In the genomic region with DNA sequence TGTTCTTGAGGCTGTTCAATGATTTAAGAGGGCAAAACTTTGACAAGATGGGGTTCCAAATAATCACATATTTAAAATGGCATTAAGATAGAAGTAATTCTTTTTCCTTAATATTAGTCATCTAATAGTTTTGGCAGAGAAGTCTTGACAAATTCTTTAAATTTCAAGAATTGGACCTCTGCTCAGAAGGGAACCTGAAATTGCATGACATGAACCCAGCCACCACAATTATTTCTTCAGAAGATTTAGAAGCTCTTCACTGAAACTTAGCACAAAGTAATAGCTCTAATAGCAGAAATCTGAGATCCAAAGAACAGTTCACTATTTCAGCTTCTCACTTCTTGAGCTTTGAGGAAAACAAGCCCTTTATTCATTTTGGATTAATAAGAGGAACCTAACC, we compare ENCODE assay signal across 14 cellular contexts.
A peak's percentile ranks its signal among the peaks of the same experiment; 100 is the strongest.
DNase-seq lines count a peak whose midpoint lies in the region; FAIRE-seq and TF ChIP-seq lines count a peak whose summit lies in the region.
"Had no signal": no experiment of that assay in that cellular context is flagged by ENCODE, and none has a peak within 500 bp of the region (broad histone marks: within the 10 kb centered on the region; RNA-seq: fewer than 3 reads in every experiment).

No MANE protein-coding gene starts in this region.

- peak; percentile 48 for FAIRE-seq in GM19239 (lab: Jason Lieb, UNC)
- FAIRE-seq: H54, K562 had no signal

- peak; percentile 18 for DNase-seq in CD1c-positive myeloid dendritic cell (ENCODE audit: extremely low spot score)
- no peak for DNase-seq in GM19239 (ENCODE audit: insufficient read length, low spot score)
- DNase-seq in fibroblast of pulmonary artery (ENCODE audit: low read depth): peak; percentile 23
- peak; percentile 3 for DNase-seq in stromal cell of bone marrow (ENCODE audit: low read depth)
- no peak for DNase-seq in NCI-H2081 (lab: John Stamatoyannopoulos, UW)
- no peak for DNase-seq in Kasumi-1 (lab: John Stamatoyannopoulos, UW)
- no peak for DNase-seq in midbrain (lab: John Stamatoyannopoulos, UW)
- DNase-seq: 8988T; CD4-positive, alpha-beta T cell; DMS79; GF-D8 had no signal

- no peak for TF ChIP-seq CTCF in fibroblast of pulmonary artery (IDR thresholded peaks at IDR 0.05; ENCODE audit: low read length, missing control alignments)

- no peak overlapping the region for H3K4me3 ChIP-seq in fibroblast of pulmonary artery (replicated peaks; ENCODE audit: low read depth, low read length)
- H3K4me3 ChIP-seq: BLaER1 treated with 17β-estradiol and CSF1 and Interleukin-3, amounts not matched to agents 10 nM and 100 nM; K562 had no signal

Comparison
In these comparisons a context has a peak if more than half of its experiments do, and no peak if none do; other contexts are left out.
1. DNase-seq: peak in CD1c-positive myeloid dendritic cell (single experiment), fibroblast of pulmonary artery (single experiment) and stromal cell of bone marrow (single experiment); none in GM19239 (single experiment), NCI-H2081 (0 of 2), Kasumi-1 (0 of 2) and midbrain (single experiment).